17 cellular contexts compared by ENCODE assay signal in genomic region chr7:43942997-43943701, GRCh38. TPM values are rescaled to one million over a fixed set of nuclear protein-coding genes. Genes with fewer than 3 reads are reported as not detected.
DNase-seq lines count a peak whose midpoint lies in the region; ATAC-seq, FAIRE-seq and TF ChIP-seq lines count a peak whose summit lies in the region.
"Had no signal": no experiment of that assay in that cellular context is flagged by ENCODE, and none has a peak within 500 bp of the region (broad histone marks: within the 10 kb centered on the region; RNA-seq: fewer than 3 reads in every experiment).

No MANE protein-coding gene starts in this region.

- H4K20me1 ChIP-seq in HepG2 (ENCODE audit: insufficient read depth, low read length) = no peaks in the 10 kb centered on the region

- no peak overlapping the region for H3K4me2 ChIP-seq in HepG2 (ENCODE audit: low read depth, low read length)

- WGBS in body of pancreas, 2 donors = 20 to 31% methylated on average over 3 to 5 of the region's 5 CpGs
- 51% methylated on average over 3 of the region's 5 CpGs for WGBS in HepG2 (ENCODE audit: low lambda C conversion rate)

- no peaks in the 10 kb centered on the region for H3K79me2 ChIP-seq in HepG2 (ENCODE audit: insufficient read depth, low read length)

- H3K4me3 ChIP-seq in BE2C (ENCODE audit: low read depth, low read length) = no peak overlapping the region
- H3K4me3 ChIP-seq in body of pancreas = no peak overlapping the region
- H3K4me3 ChIP-seq in HepG2 (replicated peaks in 1 of 3; ENCODE audit: insufficient read depth in 1 of 3, low read depth in 2 of 3, low read length in 3 of 3) = no peak overlapping the region
- H3K4me3 ChIP-seq in dorsolateral prefrontal cortex = no peak overlapping the region

- H3K27ac ChIP-seq in body of pancreas = peak overlapping the region in 3 of 4 donors; percentile 14 to 57 (median 29)
- H3K27ac ChIP-seq in HepG2 (ENCODE audit: extremely low read length, insufficient read depth, low read length) = no peak overlapping the region
- H3K27ac ChIP-seq in dorsolateral prefrontal cortex = no peak overlapping the region

- POLR2A ChIA-PET in HepG2 (lab: Yijun Ruan, JAX) = interaction anchor here (1.8 kb wide), 1 partner anchor 38 kb away, joined by 5 read pairs; no protein-coding TSS in a partner anchor

- TF ChIP-seq POLR2A in body of pancreas (IDR thresholded peaks at IDR 0.05) = no peak
- TF ChIP-seq POLR2A in HepG2 (IDR thresholded peaks at IDR 0.05; ENCODE audit: insufficient read depth in 1 of 2, low read depth in 2 of 2, low read length in 2 of 2) = no peak

- H3K9me3 ChIP-seq in BE2C (no peaks in the 10 kb centered on the region), body of pancreas (no peaks in the 10 kb centered on the region), HepG2 (ENCODE audit: low read length) (no peaks in the 10 kb centered on the region)

- TF ChIP-seq EP300 in HepG2 (IDR thresholded peaks at IDR 0.05; ENCODE audit: low read depth in 2 of 2, low read length in 2 of 2) (no peak), HepG2 (CRISPR knock-in tag; IDR thresholded peaks at IDR 0.05; ENCODE audit: borderline replicate concordance) (no peak)

- H3K4me1 ChIP-seq in BE2C (peaks cover 6% of the 10 kb centered on the region), body of pancreas (peaks cover 41% of the 10 kb centered on the region), HepG2 (ENCODE audit: insufficient read depth, low read length) (peaks cover 13% of the 10 kb centered on the region)

- BruUV-seq in HepG2 (replicated peaks; lab: Mats Ljungman, UMichigan) = no TSS peak

- TF ChIP-seq RAD21 in HepG2 (CRISPR knock-in tag; IDR thresholded peaks at IDR 0.05) = peak; percentile 32; the same call in 1 of the 2 replicates

- FAIRE-seq in HepG2 (lab: Jason Lieb, UNC) = peak; percentile 42
- FAIRE-seq: colon had no signal

- ATAC-seq in body of pancreas = peak; percentile 59
- ATAC-seq in HepG2 = peak; percentile 82

- H3K9ac ChIP-seq in HepG2 (ENCODE audit: insufficient read depth, low read depth, low read length) = no peak overlapping the region

- TF ChIP-seq CTCF in BE2C (IDR thresholded peaks at IDR 0.05; ENCODE audit: low read depth, low read length) = peak; percentile 12; the same call in 1 of the 2 replicates
- peak; percentile 34 to 71 (median 53) for TF ChIP-seq CTCF in body of pancreas (IDR thresholded peaks at IDR 0.05)
- TF ChIP-seq CTCF in HepG2 (CRISPR knock-in tag; IDR thresholded peaks at IDR 0.05) = peak; percentile 52
- no peak for TF ChIP-seq CTCF in dorsolateral prefrontal cortex (IDR thresholded peaks at IDR 0.05 in 54 of 56, conservative IDR thresholded peaks at IDR 0.05 in 2 of 56; ENCODE audit: low read depth in 1 of 56, partially characterized antibody in 56 of 56)

- H3K27me3 ChIP-seq in BE2C = no peaks in the 10 kb centered on the region
- H3K27me3 ChIP-seq in body of pancreas = no peaks in the 10 kb centered on the region
- no peaks in the 10 kb centered on the region for H3K27me3 ChIP-seq in HepG2 (ENCODE audit: control insufficient read depth in 1 of 2, insufficient read depth in 2 of 2, low read length in 2 of 2)
- H3K27me3 ChIP-seq in dorsolateral prefrontal cortex = no peaks in the 10 kb centered on the region

- intact Hi-C loops in body of pancreas (cut with DNase I) (no loop called here), HepG2 (cut with micrococcal nuclease; ENCODE audit: unreplicated experiment) (loop anchor here (1.0 kb wide), 1 partner anchor 38 kb away; no protein-coding TSS in a partner anchor), dorsolateral prefrontal cortex (cut with DNase I) (no loop called here)

- H3K36me3 ChIP-seq in BE2C (peaks cover 4% of the 10 kb centered on the region; the same call in 1 of the 2 replicates), body of pancreas (replicated peaks in 1 of 2; ENCODE audit: insufficient read depth in 1 of 2, low read depth in 2 of 2) (no peaks in the 10 kb centered on the region), HepG2 (replicated peaks in 1 of 2; ENCODE audit: control insufficient read depth in 1 of 2, insufficient read depth in 2 of 2, low read length in 2 of 2) (0 out of 5 replicates have a peak, but pooled peaks cover 0 to under 1% of the 10 kb centered on the region in 2 experiments)

- in situ Hi-C loops in HepG2 (cut with HindIII; ENCODE audit: extremely low pct_ligation_motif_present, low pct_unique_long_range_greater_than_20kb) = no loop called here

- CTCF ChIA-PET in HepG2 (lab: Yijun Ruan, JAX; ENCODE audit: low intra/inter-chr PET ratio, low total read pairs) = no interaction called here

- H2AFZ ChIP-seq in HepG2 (ENCODE audit: low read length) = no peak overlapping the region

- no peak for DNase-seq in BE2C
- peak; percentile 16 for DNase-seq in HuH-7 (ENCODE audit: low spot score)
- DNase-seq in body of pancreas = peak; percentile 60 to 79 (median 69)
- no peak for DNase-seq in HepG2 (ENCODE audit: low spot score)
- no peak for DNase-seq in stimulated activated naive CD4-positive, alpha-beta T cell treated with Interleukin-2 at 50 U/mL for 16 hours (lab: John Stamatoyannopoulos, UW)
- DNase-seq in putamen (ENCODE audit: low spot score) = no peak
- no peak for DNase-seq in stimulated activated CD4-positive, alpha-beta T cell treated with anti-CD3 and anti-CD28 coated beads, Interleukin-1b, Interleukin-23, amount 100 ng/mL, for 48 hours
- no peak for DNase-seq in dorsolateral prefrontal cortex
- DNase-seq: activated naive CD8-positive, alpha-beta T cell treated with anti-CD3 and anti-CD28 coated beads, Interleukin-2, amount 10 ng/mL, durations not matched to agents 7 days and 5 days; AML-193; NCI-H1417 treated with DMSO at 0.1 percent for 48 hours; NCI-H524; SHP77 had no signal

RNA-seq across cellular contexts. Expression of gene UBE2D4, which starts 16.9 kb away (rescaled TPM):
- polyA plus RNA-seq in BE2C (2012; ENCODE audit: insufficient read depth, insufficient read length, low read depth) = 40.5 TPM
- total RNA-seq in body of pancreas (10 to 100 TPM; 16.5 to 18.4 TPM), HepG2 (2016; rRNA removed; fragmentation: Illumina TruSeq; extraction: Trizol) (9.9 and 11.2 TPM in 2 replicates), dorsolateral prefrontal cortex (10 to 100 TPM; 20.4 to 46.7 (median 34.6) TPM)
- total RNA-seq in HepG2 (2016; cell fraction: cytosol; rRNA removed; fragmentation: Illumina TruSeq; extraction: Trizol; ENCODE audit: low read depth) = 27.1 and 31.4 TPM in 2 replicates
- total RNA-seq in HepG2 (2016; cell fraction: insoluble cytoplasmic fraction; rRNA removed; fragmentation: Illumina TruSeq; extraction: Trizol) = 7.7 and 8.5 TPM in 2 replicates
- 39.7 and 40.1 TPM in 2 replicates for total RNA-seq in HepG2 (2016; cell fraction: membrane; rRNA removed; fragmentation: Illumina TruSeq; extraction: Trizol)
- 4.1 and 4.4 TPM in 2 replicates for total RNA-seq in HepG2 (2016; cell fraction: nucleus; rRNA removed; fragmentation: Illumina TruSeq; extraction: Trizol)
- polyA plus RNA-seq in HepG2 (2011; rRNA removed) = 14.2 and 16.0 TPM in 2 replicates
- polyA plus RNA-seq in HepG2 (2011; cell fraction: cytosol; rRNA removed) = 13.8 and 14.2 TPM in 2 replicates
- polyA plus RNA-seq in HepG2 (2011; cell fraction: nucleus; rRNA removed) = 3.6 and 5.4 TPM in 2 replicates
- polyA plus RNA-seq in HepG2 (2012) = 6.9 and 8.8 TPM in 2 replicates
- 91.7 and 93.4 TPM in 2 replicates for polyA plus RNA-seq in HepG2 (2016; cell fraction: cytosol; fragmentation: Illumina TruSeq; extraction: Trizol; ENCODE audit: low read depth)
- 15.2 and 16.0 TPM in 2 replicates for polyA plus RNA-seq in HepG2 (2016; cell fraction: insoluble cytoplasmic fraction; fragmentation: Illumina TruSeq; extraction: Trizol; ENCODE audit: low read depth)
- polyA plus RNA-seq in HepG2 (2016; cell fraction: membrane; fragmentation: Illumina TruSeq; extraction: Trizol; ENCODE audit: low read depth) = 66.7 and 74.8 TPM in 2 replicates
- polyA plus RNA-seq in HepG2 (2016; cell fraction: nucleus; fragmentation: Illumina TruSeq; extraction: Trizol; ENCODE audit: insufficient read depth, low read depth) = 10.1 and 10.4 TPM in 2 replicates
- 31.2 and 45.4 TPM in 2 replicates for polyA minus RNA-seq in HepG2 (2011; rRNA and poly(A)+ RNA removed; ENCODE audit: low replicate concordance)
- polyA minus RNA-seq in HepG2 (2011; cell fraction: cytosol; rRNA and poly(A)+ RNA removed) = 5.8 and 6.0 TPM in 2 replicates
- polyA minus RNA-seq in HepG2 (2011; cell fraction: nucleus; rRNA and poly(A)+ RNA removed) = 4.4 and 5.1 TPM in 2 replicates

RNA-seq across cellular contexts. Expression of gene URGCP, which starts 36.8 kb away (rescaled TPM):
- polyA plus RNA-seq in BE2C (2012; ENCODE audit: insufficient read depth, insufficient read length, low read depth) = 34.4 TPM
- total RNA-seq in body of pancreas (10 to 100 TPM; 15.6 to 22.1 TPM), HepG2 (2016; rRNA removed; fragmentation: Illumina TruSeq; extraction: Trizol) (20.8 and 22.3 TPM in 2 replicates), dorsolateral prefrontal cortex (10 to 100 TPM; 38.6 to 96.9 (median 70.0) TPM)
- total RNA-seq in HepG2 (2016; cell fraction: cytosol; rRNA removed; fragmentation: Illumina TruSeq; extraction: Trizol; ENCODE audit: low read depth) = 3.9 and 5.6 TPM in 2 replicates
- 19.9 and 24.0 TPM in 2 replicates for total RNA-seq in HepG2 (2016; cell fraction: insoluble cytoplasmic fraction; rRNA removed; fragmentation: Illumina TruSeq; extraction: Trizol)
- 5.5 and 7.7 TPM in 2 replicates for total RNA-seq in HepG2 (2016; cell fraction: membrane; rRNA removed; fragmentation: Illumina TruSeq; extraction: Trizol)
- total RNA-seq in HepG2 (2016; cell fraction: nucleus; rRNA removed; fragmentation: Illumina TruSeq; extraction: Trizol) = 12.6 and 14.4 TPM in 2 replicates
- polyA plus RNA-seq in HepG2 (2011; rRNA removed) = 25.8 and 29.7 TPM in 2 replicates
- polyA plus RNA-seq in HepG2 (2011; cell fraction: cytosol; rRNA removed) = 14.7 and 17.8 TPM in 2 replicates
- 19.4 and 22.1 TPM in 2 replicates for polyA plus RNA-seq in HepG2 (2011; cell fraction: nucleus; rRNA removed)
- polyA plus RNA-seq in HepG2 (2012) = 13.7 and 15.6 TPM in 2 replicates
- 4.0 and 4.5 TPM in 2 replicates for polyA plus RNA-seq in HepG2 (2016; cell fraction: cytosol; fragmentation: Illumina TruSeq; extraction: Trizol; ENCODE audit: low read depth)
- 14.1 and 16.1 TPM in 2 replicates for polyA plus RNA-seq in HepG2 (2016; cell fraction: insoluble cytoplasmic fraction; fragmentation: Illumina TruSeq; extraction: Trizol; ENCODE audit: low read depth)
- polyA plus RNA-seq in HepG2 (2016; cell fraction: membrane; fragmentation: Illumina TruSeq; extraction: Trizol; ENCODE audit: low read depth) = 3.7 and 3.8 TPM in 2 replicates
- polyA plus RNA-seq in HepG2 (2016; cell fraction: nucleus; fragmentation: Illumina TruSeq; extraction: Trizol; ENCODE audit: insufficient read depth, low read depth) = 29.6 and 30.0 TPM in 2 replicates
- 30.5 and 51.3 TPM in 2 replicates for polyA minus RNA-seq in HepG2 (2011; rRNA and poly(A)+ RNA removed; ENCODE audit: low replicate concordance)
- 14.4 and 19.8 TPM in 2 replicates for polyA minus RNA-seq in HepG2 (2011; cell fraction: cytosol; rRNA and poly(A)+ RNA removed)
- 16.4 and 18.4 TPM in 2 replicates for polyA minus RNA-seq in HepG2 (2011; cell fraction: nucleus; rRNA and poly(A)+ RNA removed)

RNA-seq across cellular contexts. Expression of gene SPDYE1, which starts 54.5 kb away (rescaled TPM):
- not detected for polyA plus RNA-seq in BE2C (2012; ENCODE audit: insufficient read depth, insufficient read length, low read depth)
- not detected for total RNA-seq in body of pancreas
- not detected in 2 replicates for total RNA-seq in HepG2 (2016; rRNA removed; fragmentation: Illumina TruSeq; extraction: Trizol)
- not detected in 2 replicates for total RNA-seq in HepG2 (2016; cell fraction: cytosol; rRNA removed; fragmentation: Illumina TruSeq; extraction: Trizol; ENCODE audit: low read depth)
- total RNA-seq in HepG2 (2016; cell fraction: insoluble cytoplasmic fraction; rRNA removed; fragmentation: Illumina TruSeq; extraction: Trizol) = not detected in 2 replicates
- total RNA-seq in HepG2 (2016; cell fraction: membrane; rRNA removed; fragmentation: Illumina TruSeq; extraction: Trizol) = not detected in 2 replicates
- not detected in 2 replicates for total RNA-seq in HepG2 (2016; cell fraction: nucleus; rRNA removed; fragmentation: Illumina TruSeq; extraction: Trizol)
- not detected in 2 replicates for polyA plus RNA-seq in HepG2 (2011; rRNA removed)
- polyA plus RNA-seq in HepG2 (2011; cell fraction: cytosol; rRNA removed) = not detected in 2 replicates
- not detected in 2 replicates for polyA plus RNA-seq in HepG2 (2011; cell fraction: nucleus; rRNA removed)
- polyA plus RNA-seq in HepG2 (2012) = 0.07 and 0.23 TPM in 2 replicates
- not detected in 2 replicates for polyA plus RNA-seq in HepG2 (2016; cell fraction: cytosol; fragmentation: Illumina TruSeq; extraction: Trizol; ENCODE audit: low read depth)
- polyA plus RNA-seq in HepG2 (2016; cell fraction: insoluble cytoplasmic fraction; fragmentation: Illumina TruSeq; extraction: Trizol; ENCODE audit: low read depth) = not detected in 2 replicates
- polyA plus RNA-seq in HepG2 (2016; cell fraction: membrane; fragmentation: Illumina TruSeq; extraction: Trizol; ENCODE audit: low read depth) = not detected in 2 replicates
- 0.19 and 0.36 TPM in 2 replicates for polyA plus RNA-seq in HepG2 (2016; cell fraction: nucleus; fragmentation: Illumina TruSeq; extraction: Trizol; ENCODE audit: insufficient read depth, low read depth)
- not detected in 2 replicates for polyA minus RNA-seq in HepG2 (2011; rRNA and poly(A)+ RNA removed; ENCODE audit: low replicate concordance)
- not detected in 2 replicates for polyA minus RNA-seq in HepG2 (2011; cell fraction: cytosol; rRNA and poly(A)+ RNA removed)
- not detected in 2 replicates for polyA minus RNA-seq in HepG2 (2011; cell fraction: nucleus; rRNA and poly(A)+ RNA removed)
- under 1 TPM in 10 of 120 experiments, not detected in 110; 0.18 to 0.53 (median 0.29) TPM for total RNA-seq in dorsolateral prefrontal cortex
- total RNA-seq: H4, renal cortical epithelial cell had no signal
- polyA plus RNA-seq: fibroblast of lung had no signal

Comparison
In these comparisons a context has a peak if more than half of its experiments do, and no peak if none do; other contexts are left out.
1. DNase-seq: peak in HuH-7 (single experiment) and body of pancreas (4 of 4); none in BE2C (single experiment), HepG2 (single experiment), stimulated activated naive CD4-positive, alpha-beta T cell treated with Interleukin-2 at 50 U/mL for 16 hours (single experiment), putamen (single experiment), stimulated activated CD4-positive, alpha-beta T cell treated with anti-CD3 and anti-CD28 coated beads, Interleukin-1b, Interleukin-23, amount 100 ng/mL, for 48 hours (single experiment) and dorsolateral prefrontal cortex (0 of 10).
2. CTCF ChIP-seq: peak in BE2C (single experiment), body of pancreas (7 of 7) and HepG2 (single experiment); none in dorsolateral prefrontal cortex (0 of 56).
3. H3K27ac ChIP-seq: peak in body of pancreas (3 of 4); none in HepG2 (single experiment) and dorsolateral prefrontal cortex (0 of 59).